12 cellular contexts compared by ENCODE assay signal in genomic region chr1:21669033-21669286, GRCh38. TPM values are rescaled to one million over a fixed set of nuclear protein-coding genes. Genes with fewer than 3 reads are reported as not detected.
DNase-seq lines count a peak whose midpoint lies in the region; ATAC-seq, FAIRE-seq and TF ChIP-seq lines count a peak whose summit lies in the region.
"Had no signal": no experiment of that assay in that cellular context is flagged by ENCODE, and none has a peak within 500 bp of the region (broad histone marks: within the 10 kb centered on the region; RNA-seq: fewer than 3 reads in every experiment).

No MANE protein-coding gene starts in this region.

- H3K9ac ChIP-seq in SK-N-SH (no peak overlapping the region), K562 (ENCODE audit: insufficient read depth in 1 of 2, low read depth in 2 of 2, low read length in 2 of 2) (peak overlapping the region; percentile 87 to 91; a peak in 3 of 4 replicates)

- peak overlapping the region in 1 of 2 experiments; percentile 44; a peak in 2 of 4 replicates for H3K4me3 ChIP-seq in SK-N-SH (ENCODE audit: low read depth in 2 of 2, low read length in 1 of 2)
- peak overlapping the region; percentile 56 for H3K4me3 ChIP-seq in K562
- H3K4me3 ChIP-seq in stomach, result peak overlapping the region; percentile 33 to 56 (median 40)
- H3K4me3 ChIP-seq in small intestine (ENCODE audit: low read depth in 1 of 2, low read length in 2 of 2), result peak overlapping the region in 1 of 2 donors; percentile 38

- H3K36me3 Mint-ChIP-seq in activated T-helper 1 cell treated with anti-CD3 and anti-CD28 coated beads, Interleukin-12 subunit alpha, Interleukin-12 subunit beta, Interleukin-2, Interleukin-4 antibody, amounts not matched to agents 30 ng/mL and 10 ng/mL and 1 ng/mL, durations not matched to agents 14 hours and 24 hours and 36 hours (ENCODE audit: low read depth), result no peaks in the 10 kb centered on the region

- peaks cover 5% of the 10 kb centered on the region for H3K4me1 Mint-ChIP-seq in activated T-helper 1 cell treated with anti-CD3 and anti-CD28 coated beads, Interleukin-12 subunit alpha, Interleukin-12 subunit beta, Interleukin-2, Interleukin-4 antibody, amounts not matched to agents 30 ng/mL and 10 ng/mL and 1 ng/mL, durations not matched to agents 14 hours and 24 hours and 36 hours (ENCODE audit: low read depth)

- no TSS peak for BruUV-seq in K562 (replicated peaks; lab: Mats Ljungman, UMichigan)

- H3K79me2 ChIP-seq in SK-N-SH (ENCODE audit: insufficient read depth) (no peaks in the 10 kb centered on the region), K562 (ENCODE audit: control insufficient read depth, insufficient read depth, low read length) (peaks cover 12% of the 10 kb centered on the region)

- H3K9me2 ChIP-seq in SK-N-SH, result no peaks in the 10 kb centered on the region

- no peak overlapping the region for H3K27ac ChIP-seq in SK-N-SH (ENCODE audit: low read depth in 2 of 2, low read length in 1 of 2)
- H3K27ac ChIP-seq in K562 (ENCODE audit: extremely low read depth, low read depth, low read length), result peak overlapping the region; percentile 85
- H3K27ac ChIP-seq in stomach, result peak overlapping the region in 1 of 5 donors; percentile 29
- no peak overlapping the region for H3K27ac ChIP-seq in small intestine (ENCODE audit: low read depth in 1 of 2, low read length in 1 of 2)
- H3K27ac ChIP-seq: 22Rv1 had no signal

- H3K9me3 Mint-ChIP-seq in activated T-helper 1 cell treated with anti-CD3 and anti-CD28 coated beads, Interleukin-12 subunit alpha, Interleukin-12 subunit beta, Interleukin-2, Interleukin-4 antibody, amounts not matched to agents 30 ng/mL and 10 ng/mL and 1 ng/mL, durations not matched to agents 14 hours and 24 hours and 36 hours, result no peaks in the 10 kb centered on the region
- H3K9me3 Mint-ChIP-seq: T-helper 1 cell treated with Interleukin-12 subunit alpha and Interleukin-12 subunit beta and Interleukin-4 antibody, amounts not matched to agents 30 μg/mL and 1 μg/mL, for 36 hours had no signal

- no peak for TF ChIP-seq RAD21 in SK-N-SH (IDR thresholded peaks at IDR 0.05; ENCODE audit: low read length)
- no peak for TF ChIP-seq RAD21 in K562 (CRISPR knock-in tag; conservative IDR thresholded peaks at IDR 0.05 in 1 of 2, IDR thresholded peaks at IDR 0.05 in 1 of 2)

- WGBS in SK-N-SH (ENCODE audit: low lambda C conversion rate), result no CpG with 5 or more reads among the region's 25 CpGs
- WGBS in K562 (ENCODE audit: insufficient coverage, low coverage, missing lambda C conversion rate), result 5% methylated on average over 6 of the region's 25 CpGs
- 0 to 5% (median 2%) methylated on average over 5 to 25 of the region's 25 CpGs for WGBS in stomach, 5 donors
- WGBS in small intestine, 3 donors, result 1 to 5% (median 1%) methylated on average over 8 to 25 of the region's 25 CpGs

- intact Hi-C loops in K562 (cut with micrococcal nuclease) (no loop called here), stomach (cut with DNase I; ENCODE audit: low total_unique reads) (no loop called here)
- intact Hi-C loops in activated T-helper 1 cell treated with anti-CD3 and anti-CD28 coated beads, Interleukin-12 subunit alpha, Interleukin-12 subunit beta, Interleukin-2, Interleukin-4 antibody, amounts not matched to agents 30 ng/mL and 10 ng/mL and 1 ng/mL, durations not matched to agents 14 hours and 24 hours and 36 hours (cut with micrococcal nuclease), result no loop called here

- H2AFZ ChIP-seq in SK-N-SH (ENCODE audit: low read depth) (no peak overlapping the region), K562 (ENCODE audit: low read depth, low read length) (peak overlapping the region; percentile 83)

- peak overlapping the region; percentile 71; the same call in 1 of the 2 replicates for H3K4me2 ChIP-seq in SK-N-SH
- H3K4me2 ChIP-seq in K562 (ENCODE audit: insufficient read depth, low read length), result peak overlapping the region; percentile 93

- H4K20me1 ChIP-seq in SK-N-SH (ENCODE audit: insufficient read depth) (peaks cover 7% of the 10 kb centered on the region; the same call in 1 of the 2 replicates), K562 (replicated peaks; ENCODE audit: control insufficient read depth, insufficient read depth, low read length) (peaks cover 2% of the 10 kb centered on the region; the same call in 1 of the 2 replicates)

- no peak overlapping the region for H3K27ac Mint-ChIP-seq in activated T-helper 1 cell treated with anti-CD3 and anti-CD28 coated beads, Interleukin-12 subunit alpha, Interleukin-12 subunit beta, Interleukin-2, Interleukin-4 antibody, amounts not matched to agents 30 ng/mL and 10 ng/mL and 1 ng/mL, durations not matched to agents 14 hours and 24 hours and 36 hours
- H3K27ac Mint-ChIP-seq: T-helper 1 cell treated with Interleukin-12 subunit alpha and Interleukin-12 subunit beta and Interleukin-4 antibody, amounts not matched to agents 30 μg/mL and 1 μg/mL, for 36 hours had no signal

- TF ChIP-seq CTCF in SK-N-SH (IDR thresholded peaks at IDR 0.05) (no peak), K562 (IDR thresholded peaks at IDR 0.05 in 2 of 3, conservative IDR thresholded peaks at IDR 0.05 in 1 of 3; ENCODE audit: insufficient read depth in 2 of 3, low read depth in 1 of 3, low read length in 3 of 3) (no peak), stomach (IDR thresholded peaks at IDR 0.05) (no peak)

- H3K27me3 Mint-ChIP-seq in activated T-helper 1 cell treated with anti-CD3 and anti-CD28 coated beads, Interleukin-12 subunit alpha, Interleukin-12 subunit beta, Interleukin-2, Interleukin-4 antibody, amounts not matched to agents 30 ng/mL and 10 ng/mL and 1 ng/mL, durations not matched to agents 14 hours and 24 hours and 36 hours (ENCODE audit: insufficient read depth), result peaks cover 41% of the 10 kb centered on the region

- peaks cover 9 to 30% of the 10 kb centered on the region in 2 experiments; a peak in 3 of 4 replicates for H3K4me1 ChIP-seq in SK-N-SH (ENCODE audit: control insufficient read depth in 1 of 2, insufficient read depth in 2 of 2, low read depth in 1 of 2, low read length in 1 of 2)
- H3K4me1 ChIP-seq in K562 (replicated peaks in 1 of 2; ENCODE audit: control insufficient read depth in 2 of 2, insufficient read depth in 2 of 2, low read length in 2 of 2), result peaks cover 40 to 53% of the 10 kb centered on the region in 2 experiments
- peaks cover 33 to 65% (median 56%) of the 10 kb centered on the region in 4 donors for H3K4me1 ChIP-seq in stomach
- peaks cover 0 to 8% of the 10 kb centered on the region in 2 donors for H3K4me1 ChIP-seq in small intestine (ENCODE audit: control insufficient read depth in 2 of 2, insufficient read depth in 1 of 2, low read depth in 1 of 2, low read length in 1 of 2)

- DNase-seq in SK-N-SH (no peak), K562 (ENCODE audit: extremely low read depth in 1 of 4, low spot score in 3 of 4) (no peak), islet precursor cell (peak; percentile 62), stomach (no peak), small intestine (no peak)
- DNase-seq in activated T-helper 1 cell treated with anti-CD3 and anti-CD28 coated beads, Interleukin-12 subunit alpha, Interleukin-12 subunit beta, Interleukin-2, Interleukin-4 antibody, amounts not matched to agents 30 ng/mL and 10 ng/mL and 1 ng/mL, durations not matched to agents 14 hours and 24 hours and 36 hours (ENCODE audit: low spot score), result no peak
- DNase-seq: activated gamma-delta T cell had no signal

- peaks cover 8% of the 10 kb centered on the region; the same call in 1 of the 2 replicates for H3K27me3 ChIP-seq in SK-N-SH (ENCODE audit: insufficient read depth)
- no peaks in the 10 kb centered on the region for H3K27me3 ChIP-seq in K562 (ENCODE audit: control insufficient read depth in 2 of 2, insufficient read depth in 2 of 2, low read length in 2 of 2)
- peaks cover 0 to 63% (median 40%) of the 10 kb centered on the region in 3 donors for H3K27me3 ChIP-seq in stomach
- peaks cover 0 to 5% of the 10 kb centered on the region in 2 donors for H3K27me3 ChIP-seq in small intestine (ENCODE audit: control insufficient read depth in 2 of 2, insufficient read depth in 2 of 2, low read length in 2 of 2)

- POLR2A ChIA-PET in SK-N-SH (lab: Yijun Ruan, JAX), result no interaction called here
- POLR2A ChIA-PET in K562 (lab: Yijun Ruan, JAX), result interaction anchor here (1.0 to 1.1 kb wide), 3 partner anchors 10 to 35 kb away, joined by 3 to 4 read pairs (median 3); no protein-coding TSS in a partner anchor

- no peaks in the 10 kb centered on the region for H3F3A ChIP-seq in SK-N-SH (replicated peaks; ENCODE audit: insufficient read depth)

- CTCF ChIA-PET in SK-N-SH (lab: Yijun Ruan, JAX) (interaction anchor here (0.6 to 1.7 kb wide), 4 partner anchors 9 to 34 kb away, joined by 3 to 11 read pairs (median 4); no protein-coding TSS in a partner anchor), K562 (lab: Yijun Ruan, JAX; ENCODE audit: low intra/inter-chr PET ratio) (no interaction called here)

- FAIRE-seq in K562 (lab: Jason Lieb, UNC) (no peak), small intestine (lab: Jason Lieb, UNC) (no peak)
- FAIRE-seq: frontal cortex had no signal

- H3K9me3 ChIP-seq in SK-N-SH, result no peaks in the 10 kb centered on the region
- no peaks in the 10 kb centered on the region for H3K9me3 ChIP-seq in K562 (replicated peaks; ENCODE audit: control insufficient read depth, insufficient read depth, low read depth, low read length)
- no peaks in the 10 kb centered on the region for H3K9me3 ChIP-seq in stomach
- H3K9me3 ChIP-seq in small intestine (ENCODE audit: control insufficient read depth, low read depth), result no peaks in the 10 kb centered on the region

- H3K36me3 ChIP-seq in SK-N-SH (replicated peaks in 1 of 2; ENCODE audit: control insufficient read depth in 1 of 2, insufficient read depth in 2 of 2, low read length in 1 of 2) (no peaks in the 10 kb centered on the region), K562 (ENCODE audit: control insufficient read depth, insufficient read depth, low read length) (peaks cover 8% of the 10 kb centered on the region; the same call in 1 of the 3 replicates), stomach (no peaks in the 10 kb centered on the region), small intestine (ENCODE audit: control insufficient read depth in 2 of 2, insufficient read depth in 2 of 2, low read length in 2 of 2) (no peaks in the 10 kb centered on the region)

- ATAC-seq in SK-N-SH treated with all-trans-retinoic acid at 6 μM for 48 hours (no peak), K562 (no peak), HG02798 (IDR thresholded peaks at IDR 0.05; ENCODE audit: poor library complexity, unreplicated experiment) (no peak)

- TF ChIP-seq POLR2A in K562 (conservative IDR thresholded peaks at IDR 0.05) (no peak; the same call in 1 of the 2 replicates), stomach (IDR thresholded peaks at IDR 0.05) (no peak)

- in situ Hi-C loops in K562 (cut with MboI), result loop anchor here (25.0 kb wide), 1 partner anchor 157 kb away; the partner anchor contains the start of gene ALPL

- no peaks in the 10 kb centered on the region for H3K9me1 ChIP-seq in K562 (ENCODE audit: control insufficient read depth, insufficient read depth, low read length)

- TF ChIP-seq EP300 in SK-N-SH (IDR thresholded peaks at IDR 0.05; ENCODE audit: borderline replicate concordance in 1 of 2, low read depth in 1 of 2, low read length in 1 of 2) (no peak), K562 (IDR thresholded peaks at IDR 0.05; ENCODE audit: low read length) (no peak), stomach (IDR thresholded peaks at IDR 0.05) (no peak)

- H3K4me3 Mint-ChIP-seq in activated T-helper 1 cell treated with anti-CD3 and anti-CD28 coated beads, Interleukin-12 subunit alpha, Interleukin-12 subunit beta, Interleukin-2, Interleukin-4 antibody, amounts not matched to agents 30 ng/mL and 10 ng/mL and 1 ng/mL, durations not matched to agents 14 hours and 24 hours and 36 hours, result no peak overlapping the region

RNA-seq across cellular contexts. Expression of gene RAP1GAP, which starts 0.2 kb away (rescaled TPM):
- polyA plus RNA-seq in SK-N-SH (2012; rRNA removed) (0.78 and 0.99 TPM in 2 replicates), K562 (2011; rRNA removed) (30.2 and 36.0 TPM in 2 replicates), K562 (2014; fragmentation: Illumina TruSeq; extraction: Trizol) (23.5 and 26.5 TPM in 2 replicates), K562 (2014; fragmentation: Nextera tagmentation; extraction: Ambion mirVana) (under 1 TPM; 0.29 to 0.51 TPM), K562 (2014; rRNA removed) (21.7 and 22.3 TPM in 2 replicates), stomach (10 to 100 TPM; 48.6 to 98.3 (median 57.9) TPM), small intestine (10 to 100 TPM; 15.9 to 22.8 (median 15.9) TPM)
- 0.53 and 0.84 TPM in 2 replicates for polyA plus RNA-seq in SK-N-SH (2012; cell fraction: cytosol; rRNA removed)
- polyA plus RNA-seq in SK-N-SH (2012; cell fraction: nucleus; rRNA removed), result 0.89 and 1.3 TPM in 2 replicates
- 41.9 and 97.0 TPM in 2 replicates for total RNA-seq in K562 (2011; cell fraction: chromatin; rRNA removed; ENCODE audit: low replicate concordance)
- 41.8 and 44.9 TPM in 2 replicates for total RNA-seq in K562 (2011; cell fraction: nucleolus; rRNA removed)
- 34.0 and 35.7 TPM in 2 replicates for total RNA-seq in K562 (2011; cell fraction: nucleoplasm; rRNA removed)
- total RNA-seq in K562 (2014; rRNA removed) (19.2 and 28.0 TPM in 2 replicates), K562 (2014; rRNA removed; fragmentation: Illumina TruSeq; extraction: Trizol) (7.0 and 7.3 TPM in 2 replicates), K562 (2015; rRNA removed; fragmentation: Illumina TruSeq; extraction: Trizol) (9.5 and 9.7 TPM in 2 replicates), K562 (2021) (30.2 and 31.0 TPM in 2 replicates), stomach (100 to 1,000 TPM in 1 of 5 donors, 10 to 100 TPM in 4; 21.1 to 117 (median 60.6) TPM)
- 27.3 and 36.3 TPM in 2 replicates for polyA plus RNA-seq in K562 (2011; cell fraction: cytosol; rRNA removed)
- 68.0 and 110 TPM in 2 replicates for polyA plus RNA-seq in K562 (2011; cell fraction: nucleus; rRNA removed)
- polyA plus RNA-seq in K562 (2012), result 23.3 and 41.5 TPM in 2 replicates
- 25.4 and 27.5 TPM in 2 replicates for polyA minus RNA-seq in K562 (2011; rRNA and poly(A)+ RNA removed)
- polyA minus RNA-seq in K562 (2011; cell fraction: cytosol; rRNA and poly(A)+ RNA removed), result 22.4 and 26.1 TPM in 2 replicates
- polyA minus RNA-seq in K562 (2011; cell fraction: nucleus; rRNA and poly(A)+ RNA removed), result 26.9 and 27.0 TPM in 2 replicates
- 0.23 and 0.81 TPM in 2 replicates for total RNA-seq in activated T-helper 1 cell treated with anti-CD3 and anti-CD28 coated beads, Interleukin-12 subunit alpha, Interleukin-12 subunit beta, Interleukin-2, Interleukin-4 antibody, amounts not matched to agents 30 ng/mL and 10 ng/mL and 1 ng/mL, durations not matched to agents 14 hours and 24 hours and 36 hours
